In genomic region chr3:47057212-47057671, GRCh38 we compare ENCODE assay signal across 8 cellular contexts.
DNase-seq lines count a peak whose midpoint lies in the region; ATAC-seq, FAIRE-seq and TF ChIP-seq lines count a peak whose summit lies in the region.

No MANE protein-coding gene starts in this region.

- no peaks in the 10 kb centered on the region for H3K9me3 ChIP-seq in GM12878 (replicated peaks; ENCODE audit: control insufficient read depth, insufficient read depth, low read length)

- no peaks in the 10 kb centered on the region for H3K27me3 ChIP-seq in GM12878 (replicated peaks in 1 of 2; ENCODE audit: control insufficient read depth in 2 of 2, insufficient read depth in 2 of 2, low read length in 1 of 2)

- H2AFZ ChIP-seq in GM12878 (ENCODE audit: control insufficient read depth, low read depth, low read length), result no peak overlapping the region

- H4K20me1 ChIP-seq in GM12878 (ENCODE audit: control insufficient read depth, insufficient read depth), result no peaks in the 10 kb centered on the region

- no peak for FAIRE-seq in GM12878 (lab: Jason Lieb, UNC)

- no TSS peak for BruUV-seq in GM12878 (replicated peaks; lab: Mats Ljungman, UMichigan)

- no peak overlapping the region for H3K4me2 ChIP-seq in GM12878 (ENCODE audit: control insufficient read depth, insufficient read depth)

- DNase-seq in GM04504 (ENCODE audit: low read depth) (peak; percentile 24), GM12878 (ENCODE audit: low read depth, low spot score) (no peak), sciatic nerve (ENCODE audit: low spot score) (no peak)
- DNase-seq in activated CD4-positive, alpha-beta T cell treated with anti-CD3 and anti-CD28 coated beads, Interleukin-2, amount 50 U/mL, for 48 hours, result peak; percentile 40 to 55
- peak; percentile 7 to 42 for DNase-seq in stimulated activated CD4-positive, alpha-beta T cell treated with anti-CD3 and anti-CD28 coated beads, Interleukin-1b, Interleukin-23, amount 100 ng/mL, for 4 hours (ENCODE audit: low read depth in 2 of 2)

- peak in 1 of 2 experiments; percentile 17; a peak in 1 of 4 replicates for TF ChIP-seq EP300 in GM12878 (IDR thresholded peaks at IDR 0.05; ENCODE audit: borderline replicate concordance in 1 of 2, control insufficient read depth in 1 of 2, low read depth in 2 of 2, low read length in 2 of 2)

- ATAC-seq in GM12878 (peak; percentile 72), HG03196 (IDR thresholded peaks at IDR 0.05; ENCODE audit: unreplicated experiment) (no peak), GM19467 (IDR thresholded peaks at IDR 0.05; ENCODE audit: unreplicated experiment) (no peak), HG03521 (IDR thresholded peaks at IDR 0.05; ENCODE audit: unreplicated experiment) (no peak), sciatic nerve (no peak)

- SMC1A ChIA-PET in GM12878 (lab: Charles Lee; ENCODE audit: uncharacterized antibody, unreplicated experiment), result interaction anchor here (0.7 kb wide), 1 partner anchor 32 kb away, joined by 3 read pairs; no protein-coding TSS in a partner anchor

- intact Hi-C loops in GM12878 (cut with micrococcal nuclease; ENCODE audit: unreplicated experiment), result no loop called here
- intact Hi-C loops in sciatic nerve (cut with DNase I), result no loop called here

- in situ Hi-C loops in GM12878 (cut with MboI), result no loop called here

- POLR2A ChIA-PET in GM12878 (lab: Charles Lee), result no interaction called here

- H3K4me1 ChIP-seq in GM12878 (ENCODE audit: control insufficient read depth, insufficient read depth, low read length), result peaks cover 3% of the 10 kb centered on the region; the same call in 1 of the 2 replicates

- WGBS in GM12878 (ENCODE audit: insufficient coverage, insufficient replicate concordance, low lambda C conversion rate, missing lambda C conversion rate), result 70% methylated on average over 6 of the region's 6 CpGs

- H3K9ac ChIP-seq in GM12878 (ENCODE audit: control insufficient read depth, insufficient read depth, low read length), result no peak overlapping the region

- TF ChIP-seq POLR2A in GM12878 (IDR thresholded peaks at IDR 0.05; ENCODE audit: low read depth, low read length), result no peak

- RAD21 ChIA-PET in GM12878 (lab: Charles Lee; ENCODE audit: unreplicated experiment), result no interaction called here

- no peak for TF ChIP-seq RAD21 in GM12878 (IDR thresholded peaks at IDR 0.05; ENCODE audit: insufficient read depth, low read depth, low read length)

- H3K79me2 ChIP-seq in GM12878 (ENCODE audit: control insufficient read depth, insufficient read depth, low read length), result peaks cover 3% of the 10 kb centered on the region

- CTCF ChIA-PET in GM12878 (lab: Yijun Ruan, JAX), result no interaction called here

- peaks cover 7 to 13% of the 10 kb centered on the region in 2 experiments for H3K36me3 ChIP-seq in GM12878 (ENCODE audit: control insufficient read depth in 2 of 2, insufficient read depth in 2 of 2, low read length in 1 of 2)

- no peak overlapping the region for H3K4me3 ChIP-seq in GM12878

- no peak for TF ChIP-seq CTCF in GM12878 (IDR thresholded peaks at IDR 0.05 in 2 of 3, conservative IDR thresholded peaks at IDR 0.05 in 1 of 3; ENCODE audit: control insufficient read depth in 2 of 3, extremely low read depth in 1 of 3, insufficient read depth in 1 of 3, low read depth in 3 of 3, low read length in 3 of 3)

- no peak overlapping the region for H3K27ac ChIP-seq in GM12878 (ENCODE audit: control insufficient read depth, insufficient read depth)

TF ChIP-seq in GM12878, 131 proteins besides CTCF, POLR2A, EP300 and RAD21:
- TF ChIP-seq NRF1 (conservative IDR thresholded peaks at IDR 0.05; ENCODE audit: low read depth, low read length) (no peak), CBFB (IDR thresholded peaks at IDR 0.05; ENCODE audit: low read depth) (peak; percentile 63; the same call in 1 of the 2 replicates), NFIC (IDR thresholded peaks at IDR 0.05; ENCODE audit: low read depth, low read length) (peak; percentile 53; the same call in 1 of the 2 replicates), IKZF1 (conservative IDR thresholded peaks at IDR 0.05) (peak; percentile 18; the same call in 1 of the 2 replicates), MTA2 (IDR thresholded peaks at IDR 0.05; ENCODE audit: low read depth) (peak; percentile 70; the same call in 1 of the 2 replicates), IRF4 (IDR thresholded peaks at IDR 0.05; ENCODE audit: low read depth, low read length) (0 out of 2 replicates have a peak, but pooled peaks have one; percentile 31), NFXL1 (IDR thresholded peaks at IDR 0.05; ENCODE audit: borderline replicate concordance) (no peak), CREM (IDR thresholded peaks at IDR 0.05; ENCODE audit: low read depth) (peak; percentile 15; the same call in 1 of the 2 replicates), FOS (IDR thresholded peaks at IDR 0.05; ENCODE audit: borderline replicate concordance, extremely low read depth, insufficient read length) (no peak), RUNX3 (IDR thresholded peaks at IDR 0.05; ENCODE audit: low read length) (peak; percentile 94), GABPA (IDR thresholded peaks at IDR 0.05; ENCODE audit: low read depth) (0 out of 2 replicates have a peak, but pooled peaks have one; percentile 12), YBX1 (IDR thresholded peaks at IDR 0.05) (no peak), IKZF2 (IDR thresholded peaks at IDR 0.05) (peak; percentile 20 to 23; a peak in 2 of 4 replicates), PKNOX1 (IDR thresholded peaks at IDR 0.05) (peak; percentile 61; the same call in 1 of the 2 replicates), ATF7 (IDR thresholded peaks at IDR 0.05; ENCODE audit: low read depth) (peak; percentile 63), RAD51 (IDR thresholded peaks at IDR 0.05) (no peak), SP1 (IDR thresholded peaks at IDR 0.05; ENCODE audit: low read depth, low read length) (no peak), GATAD2B (conservative IDR thresholded peaks at IDR 0.05; ENCODE audit: low read depth) (no peak), JUNB (IDR thresholded peaks at IDR 0.05) (peak; percentile 77), TCF7 (IDR thresholded peaks at IDR 0.05; ENCODE audit: borderline replicate concordance) (peak; percentile 94), TBL1XR1 (IDR thresholded peaks at IDR 0.05; ENCODE audit: low read depth, low read length) (no peak), ASH2L (IDR thresholded peaks at IDR 0.05; ENCODE audit: borderline replicate concordance, low read depth) (no peak), TCF3 (IDR thresholded peaks at IDR 0.05; ENCODE audit: borderline replicate concordance, insufficient read depth, low read depth, low read length) (no peak)
- TF ChIP-seq, protein P1, sequence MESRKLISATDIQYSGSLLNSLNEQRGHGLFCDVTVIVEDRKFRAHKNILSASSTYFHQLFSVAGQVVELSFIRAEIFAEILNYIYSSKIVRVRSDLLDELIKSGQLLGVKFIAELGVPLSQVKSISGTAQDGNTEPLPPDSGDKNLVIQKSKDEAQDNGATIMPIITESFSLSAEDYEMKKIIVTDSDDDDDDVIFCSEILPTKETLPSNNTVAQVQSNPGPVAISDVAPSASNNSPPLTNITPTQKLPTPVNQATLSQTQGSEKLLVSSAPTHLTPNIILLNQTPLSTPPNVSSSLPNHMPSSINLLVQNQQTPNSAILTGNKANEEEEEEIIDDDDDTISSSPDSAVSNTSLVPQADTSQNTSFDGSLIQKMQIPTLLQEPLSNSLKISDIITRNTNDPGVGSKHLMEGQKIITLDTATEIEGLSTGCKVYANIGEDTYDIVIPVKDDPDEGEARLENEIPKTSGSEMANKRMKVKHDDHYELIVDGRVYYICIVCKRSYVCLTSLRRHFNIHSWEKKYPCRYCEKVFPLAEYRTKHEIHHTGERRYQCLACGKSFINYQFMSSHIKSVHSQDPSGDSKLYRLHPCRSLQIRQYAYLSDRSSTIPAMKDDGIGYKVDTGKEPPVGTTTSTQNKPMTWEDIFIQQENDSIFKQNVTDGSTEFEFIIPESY (IDR thresholded peaks at IDR 0.05), result no peak
- TF ChIP-seq, protein P2, sequence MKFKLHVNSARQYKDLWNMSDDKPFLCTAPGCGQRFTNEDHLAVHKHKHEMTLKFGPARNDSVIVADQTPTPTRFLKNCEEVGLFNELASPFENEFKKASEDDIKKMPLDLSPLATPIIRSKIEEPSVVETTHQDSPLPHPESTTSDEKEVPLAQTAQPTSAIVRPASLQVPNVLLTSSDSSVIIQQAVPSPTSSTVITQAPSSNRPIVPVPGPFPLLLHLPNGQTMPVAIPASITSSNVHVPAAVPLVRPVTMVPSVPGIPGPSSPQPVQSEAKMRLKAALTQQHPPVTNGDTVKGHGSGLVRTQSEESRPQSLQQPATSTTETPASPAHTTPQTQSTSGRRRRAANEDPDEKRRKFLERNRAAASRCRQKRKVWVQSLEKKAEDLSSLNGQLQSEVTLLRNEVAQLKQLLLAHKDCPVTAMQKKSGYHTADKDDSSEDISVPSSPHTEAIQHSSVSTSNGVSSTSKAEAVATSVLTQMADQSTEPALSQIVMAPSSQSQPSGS (IDR thresholded peaks at IDR 0.05; ENCODE audit: low read length), result peak; percentile 42; the same call in 1 of the 2 replicates
- TF ChIP-seq, protein P3, sequence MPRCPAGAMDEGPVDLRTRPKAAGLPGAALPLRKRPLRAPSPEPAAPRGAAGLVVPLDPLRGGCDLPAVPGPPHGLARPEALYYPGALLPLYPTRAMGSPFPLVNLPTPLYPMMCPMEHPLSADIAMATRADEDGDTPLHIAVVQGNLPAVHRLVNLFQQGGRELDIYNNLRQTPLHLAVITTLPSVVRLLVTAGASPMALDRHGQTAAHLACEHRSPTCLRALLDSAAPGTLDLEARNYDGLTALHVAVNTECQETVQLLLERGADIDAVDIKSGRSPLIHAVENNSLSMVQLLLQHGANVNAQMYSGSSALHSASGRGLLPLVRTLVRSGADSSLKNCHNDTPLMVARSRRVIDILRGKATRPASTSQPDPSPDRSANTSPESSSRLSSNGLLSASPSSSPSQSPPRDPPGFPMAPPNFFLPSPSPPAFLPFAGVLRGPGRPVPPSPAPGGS (IDR thresholded peaks at IDR 0.05; ENCODE audit: borderline replicate concordance, insufficient read depth, low read depth, low read length, poor library complexity, severe bottlenecking), result peak; percentile 63
TF ChIP-seq in GM12878: peak in this region for 15.

Comparison
In these comparisons a context has a peak if more than half of its experiments do, and no peak if none do; other contexts are left out.
1. DNase-seq: peak in GM04504 (single experiment), activated CD4-positive, alpha-beta T cell treated with anti-CD3 and anti-CD28 coated beads, Interleukin-2, amount 50 U/mL, for 48 hours (2 of 2) and stimulated activated CD4-positive, alpha-beta T cell treated with anti-CD3 and anti-CD28 coated beads, Interleukin-1b, Interleukin-23, amount 100 ng/mL, for 4 hours (2 of 2); none in GM12878 (single experiment) and sciatic nerve (single experiment).